In the genomic region with DNA sequence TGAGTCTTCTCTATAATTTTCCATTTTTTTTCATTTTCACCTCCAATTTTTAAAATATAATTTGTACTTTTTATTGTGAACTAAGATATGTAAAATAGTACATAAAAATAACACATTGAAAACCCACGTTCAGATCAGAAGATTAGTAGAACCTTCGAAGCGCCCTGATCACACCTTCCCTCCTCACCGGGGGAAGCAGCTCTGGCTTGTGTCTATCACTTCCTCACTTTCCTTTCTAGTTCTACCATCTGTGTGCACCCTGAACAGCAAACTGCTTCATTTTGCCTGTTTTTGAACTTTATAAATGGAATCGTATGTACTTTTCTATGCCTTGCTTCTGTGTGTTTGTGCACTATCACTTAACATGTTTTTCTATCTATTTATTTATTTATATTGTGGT, we compare ENCODE assay signal across 16 cellular contexts. TPM values are rescaled to one million over a fixed set of nuclear protein-coding genes. Genes with fewer than 3 reads are reported as not detected.
DNase-seq lines count a peak whose midpoint lies in the region; ATAC-seq and TF ChIP-seq lines count a peak whose summit lies in the region.
"Had no signal": no experiment of that assay in that cellular context is flagged by ENCODE, and none has a peak within 500 bp of the region (broad histone marks: within the 10 kb centered on the region; RNA-seq: fewer than 3 reads in every experiment).

No MANE protein-coding gene starts in this region.

- no peaks in the 10 kb centered on the region for H3K9me3 ChIP-seq in effector memory CD4-positive, alpha-beta T cell (ENCODE audit: control insufficient read depth, low read length)
- H3K9me3 ChIP-seq: esophagus squamous epithelium, sigmoid colon had no signal

- peak overlapping the region; percentile 90 for H3K27ac Mint-ChIP-seq in activated T-cell treated with anti-CD3 and anti-CD28 coated beads, Interleukin-2, amount 50 U/mL, for 24 hours
- peak overlapping the region; percentile 58 to 65 (median 62) for H3K27ac Mint-ChIP-seq in IgD-negative memory B cell
- peak overlapping the region; percentile 86 for H3K27ac Mint-ChIP-seq in activated naive CD8-positive, alpha-beta T cell
- peak overlapping the region; percentile 94 to 99 for H3K27ac Mint-ChIP-seq in stimulated activated naive CD8-positive, alpha-beta T cell treated with anti-CD3 and anti-CD28 coated beads, Interleukin-15, amount 100 ng/mL, for 72 hours
- H3K27ac Mint-ChIP-seq: brain had no signal

- no peaks in the 10 kb centered on the region for H3K27me3 ChIP-seq in effector memory CD4-positive, alpha-beta T cell (replicated peaks; ENCODE audit: control insufficient read depth, insufficient read depth, low read length, poor library complexity, severe bottlenecking)
- H3K27me3 ChIP-seq: esophagus squamous epithelium, sigmoid colon had no signal

- no peak overlapping the region for H3K27ac ChIP-seq in effector memory CD4-positive, alpha-beta T cell (ENCODE audit: insufficient read depth, low read length, poor library complexity, severe bottlenecking)
- H3K27ac ChIP-seq: esophagus squamous epithelium, RWPE1, sigmoid colon had no signal

- H3K4me1 Mint-ChIP-seq in activated T-cell treated with anti-CD3 and anti-CD28 coated beads, Interleukin-2, amount 50 U/mL, for 24 hours (ENCODE audit: low read depth), result peaks cover 72% of the 10 kb centered on the region
- H3K4me1 Mint-ChIP-seq in IgD-negative memory B cell, result peaks cover 35 to 43% (median 38%) of the 10 kb centered on the region in 3 donors
- peaks cover 64% of the 10 kb centered on the region for H3K4me1 Mint-ChIP-seq in activated naive CD8-positive, alpha-beta T cell (ENCODE audit: low read depth)
- peaks cover 96% of the 10 kb centered on the region for H3K4me1 Mint-ChIP-seq in stimulated activated naive CD8-positive, alpha-beta T cell treated with anti-CD3 and anti-CD28 coated beads, Interleukin-15, amount 100 ng/mL, for 72 hours

- no peak overlapping the region for H3K4me3 ChIP-seq in foreskin fibroblast (ENCODE audit: low read depth in 1 of 2, low read length in 2 of 2)
- no peak overlapping the region for H3K4me3 ChIP-seq in effector memory CD4-positive, alpha-beta T cell (ENCODE audit: insufficient read depth, low read depth, low read length, poor library complexity, severe bottlenecking)
- H3K4me3 ChIP-seq: esophagus squamous epithelium, sigmoid colon had no signal

- H3K36me3 ChIP-seq in effector memory CD4-positive, alpha-beta T cell (ENCODE audit: control insufficient read depth, insufficient read depth, low read length), result no peaks in the 10 kb centered on the region
- H3K36me3 ChIP-seq: esophagus squamous epithelium, sigmoid colon had no signal

- no peak for ATAC-seq in stimulated activated naive CD8-positive, alpha-beta T cell treated with anti-CD3 and anti-CD28 coated beads, Interleukin-15, amount 100 ng/mL, for 72 hours
- ATAC-seq: activated CD4-positive, CD25-positive, alpha-beta regulatory T cell treated with anti-CD3 and anti-CD28 coated beads, Interleukin-2, amount 50 U/mL, for 24 hours had no signal

- H3K27me3 Mint-ChIP-seq in activated T-cell treated with anti-CD3 and anti-CD28 coated beads, Interleukin-2, amount 50 U/mL, for 24 hours, result no peaks in the 10 kb centered on the region
- no peaks in the 10 kb centered on the region for H3K27me3 Mint-ChIP-seq in IgD-negative memory B cell
- no peaks in the 10 kb centered on the region for H3K27me3 Mint-ChIP-seq in activated naive CD8-positive, alpha-beta T cell
- no peaks in the 10 kb centered on the region for H3K27me3 Mint-ChIP-seq in stimulated activated naive CD8-positive, alpha-beta T cell treated with anti-CD3 and anti-CD28 coated beads, Interleukin-15, amount 100 ng/mL, for 72 hours

- DNase-seq in activated T-cell treated with anti-CD3 and anti-CD28 coated beads, Interleukin-2, amount 50 U/mL, for 24 hours, result no peak
- DNase-seq in activated T-cell treated with anti-CD3 and anti-CD28 coated beads, Interleukin-2, amount 50 U/mL, for 48 hours, result no peak
- no peak for DNase-seq in stimulated activated naive CD8-positive, alpha-beta T cell treated with anti-CD3 and anti-CD28 coated beads, Interleukin-15, amount 100 ng/mL, for 72 hours
- DNase-seq in foreskin fibroblast, result no peak
- no peak for DNase-seq in stimulated activated naive CD4-positive, alpha-beta T cell treated with Interleukin-2 at 50 U/mL for 16 hours (lab: John Stamatoyannopoulos, UW)
- no peak for DNase-seq in effector memory CD4-positive, alpha-beta T cell
- DNase-seq: dermis blood vessel endothelial cell; esophagus squamous epithelium; NCI-H1105 treated with DMSO at 0.1 percent for 48 hours; sigmoid colon; stimulated activated CD4-positive, alpha-beta T cell treated with anti-CD3 and anti-CD28 coated beads, Interleukin-4, amount 100 ng/mL, for 24 hours had no signal

- peaks cover 7% of the 10 kb centered on the region for H3K4me1 ChIP-seq in effector memory CD4-positive, alpha-beta T cell (ENCODE audit: control insufficient read depth, insufficient read depth, low read length, poor library complexity, severe bottlenecking)

- no peaks in the 10 kb centered on the region for H3K9me3 Mint-ChIP-seq in activated T-cell treated with anti-CD3 and anti-CD28 coated beads, Interleukin-2, amount 50 U/mL, for 24 hours
- no peaks in the 10 kb centered on the region for H3K9me3 Mint-ChIP-seq in IgD-negative memory B cell
- H3K9me3 Mint-ChIP-seq in activated naive CD8-positive, alpha-beta T cell (ENCODE audit: low read depth), result no peaks in the 10 kb centered on the region
- H3K9me3 Mint-ChIP-seq in stimulated activated naive CD8-positive, alpha-beta T cell treated with anti-CD3 and anti-CD28 coated beads, Interleukin-15, amount 100 ng/mL, for 72 hours, result no peaks in the 10 kb centered on the region

- H3K4me3 Mint-ChIP-seq in activated T-cell treated with anti-CD3 and anti-CD28 coated beads, Interleukin-2, amount 50 U/mL, for 24 hours, result no peak overlapping the region
- peak overlapping the region in 2 of 4 donors; percentile 82 to 85 for H3K4me3 Mint-ChIP-seq in IgD-negative memory B cell
- H3K4me3 Mint-ChIP-seq in activated naive CD8-positive, alpha-beta T cell, result peak overlapping the region; percentile 55
- peak overlapping the region; percentile 72 to 80 for H3K4me3 Mint-ChIP-seq in stimulated activated naive CD8-positive, alpha-beta T cell treated with anti-CD3 and anti-CD28 coated beads, Interleukin-15, amount 100 ng/mL, for 72 hours
- H3K4me3 Mint-ChIP-seq: brain had no signal

- TF ChIP-seq CTCF in foreskin fibroblast (IDR thresholded peaks at IDR 0.05; ENCODE audit: low read depth, low read length), result no peak

- H3K36me3 Mint-ChIP-seq in activated T-cell treated with anti-CD3 and anti-CD28 coated beads, Interleukin-2, amount 50 U/mL, for 24 hours (ENCODE audit: low read depth), result no peaks in the 10 kb centered on the region
- no peaks in the 10 kb centered on the region for H3K36me3 Mint-ChIP-seq in IgD-negative memory B cell
- H3K36me3 Mint-ChIP-seq in activated naive CD8-positive, alpha-beta T cell, result no peaks in the 10 kb centered on the region
- H3K36me3 Mint-ChIP-seq: brain had no signal

RNA-seq across cellular contexts. Expression of a gene that starts 11.8 kb away (rescaled TPM):
- polyA plus RNA-seq in IgD-negative memory B cell, result 264 TPM

RNA-seq across cellular contexts. Expression of a gene that starts 18.9 kb away (rescaled TPM):
- 125 TPM for polyA plus RNA-seq in IgD-negative memory B cell

RNA-seq across cellular contexts. Expression of a gene that starts 37.5 kb away (rescaled TPM):
- polyA plus RNA-seq in IgD-negative memory B cell, result 8.1 TPM

RNA-seq across cellular contexts. Expression of a gene that starts 49.0 kb away (rescaled TPM):
- not detected for polyA plus RNA-seq in IgD-negative memory B cell

RNA-seq across cellular contexts. Expression of a gene that starts 57.6 kb away (rescaled TPM):
- not detected for polyA plus RNA-seq in IgD-negative memory B cell
